ENCODE assay signal across 11 cellular contexts in the genomic region with DNA sequence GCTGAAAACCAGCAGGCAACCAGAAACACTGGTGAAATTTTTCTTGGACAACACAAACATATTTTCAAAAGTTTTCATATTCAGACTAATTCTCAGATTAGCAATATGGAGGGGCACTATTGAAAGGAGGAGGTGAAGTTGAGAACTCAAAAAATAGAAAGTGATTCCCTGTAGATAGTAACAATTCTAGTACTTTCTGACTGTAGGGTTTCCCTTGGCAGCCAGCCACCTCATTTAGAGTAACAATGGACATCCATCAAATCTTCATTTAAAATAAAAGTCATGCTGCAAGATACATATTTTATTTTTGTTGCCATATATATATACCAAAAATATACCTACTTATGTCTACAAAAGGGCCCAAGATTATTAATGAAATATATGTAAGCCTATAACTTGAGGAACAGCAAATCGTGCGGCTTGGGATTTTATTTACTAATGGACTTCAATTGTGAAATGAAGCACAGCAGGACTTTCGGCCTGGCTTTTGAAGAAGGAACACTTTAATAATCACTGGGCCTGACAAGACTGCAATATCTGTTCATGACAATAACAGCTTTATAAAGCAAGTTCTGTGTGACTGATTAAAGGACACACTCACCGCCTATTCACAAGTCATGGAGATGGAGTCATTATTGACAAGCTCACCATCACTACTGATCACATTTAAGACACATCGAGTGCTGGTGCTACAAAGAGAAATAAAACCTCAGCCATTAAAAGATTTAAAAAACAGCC. TPM values are rescaled to one million over a fixed set of nuclear protein-coding genes. Genes with fewer than 3 reads are reported as not detected.
A peak's percentile ranks its signal among the peaks of the same experiment; 100 is the strongest.
DNase-seq lines count a peak whose midpoint lies in the region; ATAC-seq, FAIRE-seq and TF ChIP-seq lines count a peak whose summit lies in the region.
"Had no signal": no experiment of that assay in that cellular context is flagged by ENCODE, and none has a peak within 500 bp of the region (broad histone marks: within the 10 kb centered on the region; RNA-seq: fewer than 3 reads in every experiment).

No MANE protein-coding gene starts in this region.

- H3K4me3 ChIP-seq in small intestine (ENCODE audit: low read depth in 1 of 2, low read length in 2 of 2) = no peak overlapping the region
- H3K4me3 ChIP-seq in OCI-LY7 (ENCODE audit: low read depth, low read length, poor library complexity, severe bottlenecking) = no peak overlapping the region
- H3K4me3 ChIP-seq: upper lobe of left lung had no signal

- no peak for FAIRE-seq in small intestine (lab: Jason Lieb, UNC)
- FAIRE-seq: TTC549 had no signal

- POLR2A ChIA-PET in activated CD4-positive, alpha-beta T cell treated with anti-CD3 and anti-CD28 coated beads, Interleukin-2, amount 10 ng/mL, durations not matched to agents 7 days and 5 days (lab: Charles Lee) = interaction anchor here (0.7 kb wide), 1 partner anchor 1105 kb away, joined by 3 read pairs; the partner anchor contains the start of gene CYTIP
- POLR2A ChIA-PET in OCI-LY7 (lab: Charles Lee) = no interaction called here

- TF ChIP-seq CTCF in OCI-LY7 (conservative IDR thresholded peaks at IDR 0.05; ENCODE audit: low read length) (no peak), foreskin keratinocyte (conservative IDR thresholded peaks at IDR 0.05) (no peak)

- WGBS in small intestine, 3 donors = 16 to 56% (median 40%) methylated on average over 5 of the region's 5 CpGs

- no peak overlapping the region for H2AFZ ChIP-seq in OCI-LY7 (ENCODE audit: low read length)

- H3K36me3 Mint-ChIP-seq in activated CD4-positive, alpha-beta T cell treated with anti-CD3 and anti-CD28 coated beads, Interleukin-2, amount 10 ng/mL, durations not matched to agents 7 days and 5 days (ENCODE audit: low read depth) = no peaks in the 10 kb centered on the region

- no peak overlapping the region for H3K4me2 ChIP-seq in OCI-LY7 (ENCODE audit: low read length)

- H3K79me2 ChIP-seq in OCI-LY7 (ENCODE audit: insufficient read depth, low read depth, low read length) = no peaks in the 10 kb centered on the region

- no peak overlapping the region for H3K4me3 Mint-ChIP-seq in activated CD4-positive, alpha-beta T cell treated with anti-CD3 and anti-CD28 coated beads, Interleukin-2, amount 10 ng/mL, durations not matched to agents 7 days and 5 days

- peaks cover 0 to 4% of the 10 kb centered on the region in 2 donors for H3K4me1 ChIP-seq in small intestine (ENCODE audit: control insufficient read depth in 2 of 2, insufficient read depth in 1 of 2, low read depth in 1 of 2, low read length in 1 of 2)
- H3K4me1 ChIP-seq in OCI-LY7 (ENCODE audit: insufficient read depth, low read length, poor library complexity, severe bottlenecking) = peaks cover 16% of the 10 kb centered on the region
- peaks cover 14% of the 10 kb centered on the region for H3K4me1 ChIP-seq in foreskin keratinocyte

- no peaks in the 10 kb centered on the region for H4K20me1 ChIP-seq in OCI-LY7 (ENCODE audit: insufficient read depth, low read length)

- no peaks in the 10 kb centered on the region for H3K9me3 ChIP-seq in small intestine (ENCODE audit: control insufficient read depth, low read depth)
- no peaks in the 10 kb centered on the region for H3K9me3 ChIP-seq in OCI-LY7 (ENCODE audit: low read length)
- H3K9me3 ChIP-seq: upper lobe of left lung had no signal

- H3K9me2 ChIP-seq in OCI-LY7 (ENCODE audit: insufficient read depth, low read length) = no peaks in the 10 kb centered on the region

- CTCF ChIA-PET in activated CD4-positive, alpha-beta T cell treated with anti-CD3 and anti-CD28 coated beads, Interleukin-2, amount 10 ng/mL, durations not matched to agents 7 days and 5 days (lab: Charles Lee) = no interaction called here
- CTCF ChIA-PET in OCI-LY7 (lab: Charles Lee; ENCODE audit: unreplicated experiment) = no interaction called here

- BruUV-seq in OCI-LY7 (replicated peaks; lab: Mats Ljungman, UMichigan) = no TSS peak

- peak overlapping the region; percentile 46 for H3K27ac Mint-ChIP-seq in activated CD4-positive, alpha-beta T cell treated with anti-CD3 and anti-CD28 coated beads, Interleukin-2, amount 10 ng/mL, durations not matched to agents 7 days and 5 days

- intact Hi-C loops in OCI-LY7 (cut with micrococcal nuclease; ENCODE audit: unreplicated experiment) = no loop called here

- no peaks in the 10 kb centered on the region for H3K36me3 ChIP-seq in small intestine (ENCODE audit: control insufficient read depth in 2 of 2, insufficient read depth in 2 of 2, low read length in 2 of 2)
- H3K36me3 ChIP-seq in OCI-LY7 (ENCODE audit: insufficient read depth, low read length) = no peaks in the 10 kb centered on the region
- H3K36me3 ChIP-seq: upper lobe of left lung had no signal

- no peaks in the 10 kb centered on the region for H3K27me3 ChIP-seq in small intestine (ENCODE audit: control insufficient read depth in 2 of 2, insufficient read depth in 2 of 2, low read length in 2 of 2)
- H3K27me3 ChIP-seq in foreskin keratinocyte = no peaks in the 10 kb centered on the region
- H3K27me3 ChIP-seq: upper lobe of left lung had no signal

- peaks cover 59% of the 10 kb centered on the region for H3K4me1 Mint-ChIP-seq in activated CD4-positive, alpha-beta T cell treated with anti-CD3 and anti-CD28 coated beads, Interleukin-2, amount 10 ng/mL, durations not matched to agents 7 days and 5 days

- no peaks in the 10 kb centered on the region for H3K9me3 Mint-ChIP-seq in activated CD4-positive, alpha-beta T cell treated with anti-CD3 and anti-CD28 coated beads, Interleukin-2, amount 10 ng/mL, durations not matched to agents 7 days and 5 days

- H3K27ac ChIP-seq in cingulate gyrus (ENCODE audit: low read depth, low read length) (peak overlapping the region; percentile 67), small intestine (ENCODE audit: low read depth in 1 of 2, low read length in 1 of 2) (peak overlapping the region; percentile 32), OCI-LY7 (ENCODE audit: low read depth, low read length, poor library complexity, severe bottlenecking) (no peak overlapping the region), foreskin keratinocyte (no peak overlapping the region)
- H3K27ac ChIP-seq: C4-2B had no signal

- DNase-seq in activated CD4-positive, alpha-beta T cell treated with anti-CD3 and anti-CD28 coated beads, Interleukin-2, amount 10 ng/mL, durations not matched to agents 7 days and 5 days = no peak
- no peak for DNase-seq in activated CD4-positive, alpha-beta T cell treated with anti-CD3 and anti-CD28 coated beads for 4 hours
- peak; percentile 86 for DNase-seq in NCI-H2227 treated with DMSO at 0.1 percent for 48 hours (lab: John Stamatoyannopoulos, UW)
- peak; percentile 28 for DNase-seq in small intestine
- DNase-seq in OCI-LY7 (ENCODE audit: low spot score) = no peak
- no peak for DNase-seq in foreskin keratinocyte
- DNase-seq: upper lobe of left lung had no signal

- no peaks in the 10 kb centered on the region for H3K27me3 Mint-ChIP-seq in activated CD4-positive, alpha-beta T cell treated with anti-CD3 and anti-CD28 coated beads, Interleukin-2, amount 10 ng/mL, durations not matched to agents 7 days and 5 days

- ATAC-seq in GM21723 (IDR thresholded peaks at IDR 0.05; ENCODE audit: unreplicated experiment) (no peak), foreskin keratinocyte (no peak)

RNA-seq across cellular contexts. Expression of gene NR4A2, which starts 6.8 kb away (rescaled TPM):
- total RNA-seq in activated CD4-positive, alpha-beta T cell treated with anti-CD3 and anti-CD28 coated beads, Interleukin-2, amount 10 ng/mL, durations not matched to agents 7 days and 5 days = 1 to 10 TPM; 1.2 to 1.7 TPM
- 1 to 10 TPM; 1.3 to 5.7 (median 1.6) TPM for polyA plus RNA-seq in small intestine
- not detected in 2 replicates for total RNA-seq in OCI-LY7 (2014; rRNA removed; shearing (Covaris generic))
- total RNA-seq in OCI-LY7 (2022) = 0.13 and 0.59 TPM in 2 replicates
- total RNA-seq in foreskin keratinocyte = 0.31 and 0.32 TPM in 2 replicates
- polyA plus RNA-seq in foreskin keratinocyte = 0.17 and 0.30 TPM in 2 replicates

Comparison
In these comparisons a context has a peak if more than half of its experiments do, and no peak if none do; other contexts are left out.
1. DNase-seq: peak in NCI-H2227 treated with DMSO at 0.1 percent for 48 hours (single experiment) and small intestine (single experiment); none in activated CD4-positive, alpha-beta T cell treated with anti-CD3 and anti-CD28 coated beads, Interleukin-2, amount 10 ng/mL, durations not matched to agents 7 days and 5 days (single experiment), activated CD4-positive, alpha-beta T cell treated with anti-CD3 and anti-CD28 coated beads for 4 hours (0 of 2), OCI-LY7 (single experiment) and foreskin keratinocyte (0 of 2).
2. H3K27ac ChIP-seq: peak in cingulate gyrus (single experiment) and small intestine (2 of 2); none in OCI-LY7 (single experiment) and foreskin keratinocyte (single experiment).